ENCODE assay signal across 8 cellular contexts in the genomic region with DNA sequence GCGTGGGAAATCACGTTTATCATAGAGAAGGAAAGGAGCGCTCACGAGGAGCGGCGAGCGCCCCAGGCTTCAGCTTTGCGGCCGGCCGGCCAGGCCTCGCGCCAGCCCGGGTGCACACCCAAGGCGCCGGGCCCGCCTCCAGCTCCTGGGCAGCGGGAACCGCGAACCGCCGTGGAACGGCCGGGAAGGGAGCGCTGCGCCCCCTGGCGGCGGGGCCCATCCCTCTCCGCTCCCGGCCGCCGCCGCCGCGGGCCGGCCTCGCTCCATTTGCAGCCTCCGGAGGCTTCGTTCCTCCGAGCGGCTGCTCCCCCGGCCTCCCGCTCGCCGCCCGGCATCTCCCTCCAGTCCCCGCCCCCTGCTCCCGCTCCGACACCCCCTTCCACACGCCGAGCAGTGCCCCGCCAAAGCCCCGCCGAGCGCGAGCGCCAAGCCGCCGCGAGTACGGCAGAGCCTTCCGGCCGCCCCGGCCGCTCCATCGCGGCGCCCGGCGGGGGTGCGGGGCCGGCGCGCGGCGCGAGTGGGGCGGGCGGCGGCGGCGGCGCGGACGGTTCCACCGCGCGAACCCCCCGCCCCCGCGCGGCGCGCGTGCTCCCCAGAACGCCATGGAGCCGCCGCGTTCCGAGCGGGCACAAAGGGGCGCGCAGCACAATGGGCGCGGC. TPM values are rescaled to one million over a fixed set of nuclear protein-coding genes. Genes with fewer than 3 reads are reported as not detected.
DNase-seq lines count a peak whose midpoint lies in the region; ATAC-seq and TF ChIP-seq lines count a peak whose summit lies in the region.

No MANE protein-coding gene starts in this region.

- H3K9me3 ChIP-seq in neuron (ENCODE audit: low read length), result no peaks in the 10 kb centered on the region

- peak overlapping the region; percentile 87 for H3K4me3 ChIP-seq in neuron (ENCODE audit: low read length)

- peak; percentile 69 for ATAC-seq in GM21619 (IDR thresholded peaks at IDR 0.05; ENCODE audit: unreplicated experiment)
- ATAC-seq in foreskin keratinocyte, result peak; percentile 71

- DNase-seq in Daoy (ENCODE audit: low read depth) (peak; percentile 91), KBM-7 (peak; percentile 89), foreskin keratinocyte (peak in 1 of 2 donors; percentile 54), superior temporal gyrus (ENCODE audit: extremely low spot score) (peak; percentile 84)
- DNase-seq in activated gamma-delta T cell treated with anti-CD3 and anti-CD28 coated beads, Interleukin-2, amount 50 U/mL, for 16 hours (ENCODE audit: low read depth), result peak; percentile 57

- H3K27ac ChIP-seq in foreskin keratinocyte, result no peak overlapping the region

- H2AFZ ChIP-seq in neuron (ENCODE audit: low read depth, low read length), result peak overlapping the region; percentile 64

- TF ChIP-seq POLR2A in Raji (IDR thresholded peaks at IDR 0.05; ENCODE audit: insufficient read depth, low read depth, low read length), result peak; percentile 48; the same call in 1 of the 2 replicates

- H3K27me3 ChIP-seq in foreskin keratinocyte (no peaks in the 10 kb centered on the region), neuron (ENCODE audit: insufficient read depth, low read length) (no peaks in the 10 kb centered on the region)

- H3K36me3 ChIP-seq in neuron (ENCODE audit: insufficient read depth, low read length), result peaks cover 4% of the 10 kb centered on the region

- H3K4me1 ChIP-seq in foreskin keratinocyte, result no peaks in the 10 kb centered on the region
- peaks cover 25% of the 10 kb centered on the region for H3K4me1 ChIP-seq in neuron (ENCODE audit: insufficient read depth, low read length)

- in situ Hi-C loops in KBM-7 (cut with MboI; ENCODE audit: low pct_unique_long_range_greater_than_20kb, low sequenced_read_pairs), result no loop called here

- TF ChIP-seq CTCF in foreskin keratinocyte (conservative IDR thresholded peaks at IDR 0.05), result peak; percentile 92

RNA-seq across cellular contexts. Expression of gene BEND3, which starts 1.0 kb away (rescaled TPM):
- 4.2 and 5.6 TPM in 2 replicates for total RNA-seq in Daoy (2014; rRNA removed; shearing (Covaris generic))
- 8.3 and 8.4 TPM in 2 replicates for total RNA-seq in foreskin keratinocyte
- 1.9 and 2.1 TPM in 2 replicates for polyA plus RNA-seq in foreskin keratinocyte
